Comparison of ENCODE assay signal across 17 cellular contexts in genomic region chr3:158430968-158431367, GRCh38.
"Had no signal": no experiment of that assay in that cellular context is flagged by ENCODE, and none has a peak within 500 bp of the region (broad histone marks: within the 10 kb centered on the region; RNA-seq: fewer than 3 reads in every experiment).

No MANE protein-coding gene starts in this region.

- H3K36me3 ChIP-seq: prostate gland, right lobe of liver, spleen had no signal

- DNase-seq: activated CD4-positive, alpha-beta T cell treated with anti-CD3 and anti-CD28 coated beads, Interleukin-2, amount 50 U/mL, for 1 hour; activated naive CD4-positive, alpha-beta T cell treated with Interleukin-2 at 50 U/mL for 16 hours; activated naive CD8-positive, alpha-beta T cell treated with anti-CD3 and anti-CD28 coated beads, Interleukin-2, amount 50 U/mL, for 24 hours; central memory CD4-positive, alpha-beta T cell; effector CD4-positive, alpha-beta T cell; foreskin melanocyte; head of caudate nucleus; left cardiac atrium; nephron progenitor cell; occipital lobe; right lobe of liver; spleen; stimulated activated naive CD8-positive, alpha-beta T cell treated with anti-CD3 and anti-CD28 coated beads, Interleukin-15, amount 100 ng/mL, for 72 hours had no signal

- H3K27me3 ChIP-seq: right lobe of liver, spleen had no signal

- ATAC-seq: activated CD4-positive, CD25-positive, alpha-beta regulatory T cell treated with anti-CD3 and anti-CD28 coated beads, Interleukin-2, amount 50 U/mL, for 24 hours; activated naive CD8-positive, alpha-beta T cell treated with anti-CD3 and anti-CD28 coated beads, Interleukin-2, amount 50 U/mL, for 24 hours; left cardiac atrium; right lobe of liver; stimulated activated naive CD8-positive, alpha-beta T cell treated with anti-CD3 and anti-CD28 coated beads, Interleukin-15, amount 100 ng/mL, for 72 hours had no signal

- H3K9me3 ChIP-seq: prostate gland, right lobe of liver, spleen had no signal

- H3K4me1 ChIP-seq: prostate gland, right lobe of liver, spleen had no signal

- H3K27ac ChIP-seq: coronary artery, prostate gland, right lobe of liver, spleen had no signal

- H3K4me3 ChIP-seq: coronary artery, lung, prostate gland, right lobe of liver, spleen had no signal
